Comparison of ENCODE assay signal across 33 cellular contexts in the genomic region with DNA sequence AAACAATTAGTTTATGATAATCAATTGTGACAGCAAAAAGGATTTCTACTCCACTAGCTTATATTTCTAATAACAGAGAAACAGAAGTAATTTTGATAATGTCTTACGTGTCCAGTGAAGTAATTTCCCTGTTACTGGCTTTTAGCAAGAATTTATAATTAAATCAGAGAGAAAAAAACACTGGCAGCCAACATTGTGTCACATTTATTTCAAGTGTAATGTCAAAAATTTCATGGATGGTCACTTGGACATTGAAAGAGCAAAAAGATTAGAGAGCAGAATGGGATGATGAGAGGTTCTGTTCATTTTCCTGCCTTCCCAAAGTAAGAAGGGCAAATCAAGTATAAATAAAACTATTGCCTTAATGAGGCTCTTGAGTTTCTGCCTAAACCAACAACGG.
"Had no signal": no experiment of that assay in that cellular context is flagged by ENCODE, and none has a peak within 500 bp of the region (broad histone marks: within the 10 kb centered on the region; RNA-seq: fewer than 3 reads in every experiment).

No MANE protein-coding gene starts in this region.

- H3K4me1 ChIP-seq: adrenal gland, breast epithelium had no signal

- H3K9me3 Mint-ChIP-seq: activated CD4-positive, alpha-beta memory T cell treated with anti-CD3 and anti-CD28 coated beads for 36 hours; activated CD4-positive, alpha-beta T cell treated with anti-CD3 and anti-CD28 coated beads, Interleukin-2, amount 10 ng/mL, durations not matched to agents 24 days and 14 days; activated CD8-positive, alpha-beta T cell treated with anti-CD3 and anti-CD28 coated beads for 36 hours; activated naive CD8-positive, alpha-beta T cell treated with anti-CD3 and anti-CD28 coated beads for 36 hours; activated T-cell treated with anti-CD3 and anti-CD28 coated beads, Interleukin-2, amount 50 U/mL, for 4 hours; activated T-helper 1 cell treated with anti-CD3 and anti-CD28 coated beads, Interleukin-12 subunit alpha, Interleukin-12 subunit beta, Interleukin-2, Interleukin-4 antibody, amounts not matched to agents 30 ng/mL and 10 ng/mL and 1 ng/mL, durations not matched to agents 14 hours and 24 hours and 36 hours; activated T-helper 17 cell treated with anti-CD3 and anti-CD28 coated beads, Interleukin-2, amount 50 U/mL, for 72 hours; T-helper 1 cell treated with Interleukin-12 subunit alpha and Interleukin-12 subunit beta and Interleukin-4 antibody, amounts not matched to agents 30 μg/mL and 1 μg/mL, for 36 hours; T-helper 2 cell treated with Interferon-gamma antibody and Interleukin-4, amounts not matched to agents 5 μg/mL and 100 μg/mL, for 36 hours had no signal

- H3K27ac Mint-ChIP-seq: activated B cell treated with CpG ODN at 0.5 μM for 24 hours; activated CD4-positive, alpha-beta memory T cell treated with anti-CD3 and anti-CD28 coated beads for 36 hours; activated CD4-positive, alpha-beta T cell treated with anti-CD3 and anti-CD28 coated beads, Interleukin-2, amount 10 ng/mL, durations not matched to agents 24 days and 14 days; activated CD8-positive, alpha-beta T cell treated with anti-CD3 and anti-CD28 coated beads for 36 hours; activated naive CD4-positive, alpha-beta T cell treated with anti-CD3 and anti-CD28 coated beads for 36 hours; activated naive CD4-positive, alpha-beta T cell treated with anti-CD3 and anti-CD28 coated beads, Interleukin-2, amount 50 U/mL, for 72 hours; activated naive CD8-positive, alpha-beta T cell treated with anti-CD3 and anti-CD28 coated beads for 36 hours; activated T-cell treated with anti-CD3 and anti-CD28 coated beads, Interleukin-2, amount 50 U/mL, for 72 hours; activated T-helper 1 cell treated with anti-CD3 and anti-CD28 coated beads, Interleukin-12 subunit alpha, Interleukin-12 subunit beta, Interleukin-2, Interleukin-4 antibody, amounts not matched to agents 30 ng/mL and 10 ng/mL and 1 ng/mL, durations not matched to agents 14 hours and 24 hours and 36 hours; activated T-helper 17 cell treated with anti-CD3 and anti-CD28 coated beads, Interleukin-2, amount 50 U/mL, for 72 hours; T-helper 1 cell treated with Interleukin-12 subunit alpha and Interleukin-12 subunit beta and Interleukin-4 antibody, amounts not matched to agents 30 μg/mL and 1 μg/mL, for 36 hours; T-helper 2 cell treated with Interferon-gamma antibody and Interleukin-4, amounts not matched to agents 5 μg/mL and 100 μg/mL, for 36 hours had no signal

- H3K4me3 Mint-ChIP-seq: activated B cell treated with CpG ODN at 0.5 μM for 24 hours; activated CD4-positive, alpha-beta memory T cell treated with anti-CD3 and anti-CD28 coated beads for 36 hours; activated CD4-positive, alpha-beta T cell treated with anti-CD3 and anti-CD28 coated beads, Interleukin-2, amount 10 ng/mL, durations not matched to agents 24 days and 14 days; activated CD8-positive, alpha-beta T cell treated with anti-CD3 and anti-CD28 coated beads for 36 hours; activated naive CD4-positive, alpha-beta T cell treated with anti-CD3 and anti-CD28 coated beads for 36 hours; activated naive CD8-positive, alpha-beta T cell treated with anti-CD3 and anti-CD28 coated beads for 36 hours; activated T-cell treated with anti-CD3 and anti-CD28 coated beads, Interleukin-2, amount 50 U/mL, for 4 hours; activated T-cell treated with anti-CD3 and anti-CD28 coated beads, Interleukin-2, amount 50 U/mL, for 72 hours; activated T-helper 1 cell treated with anti-CD3 and anti-CD28 coated beads, Interleukin-12 subunit alpha, Interleukin-12 subunit beta, Interleukin-2, Interleukin-4 antibody, amounts not matched to agents 30 ng/mL and 10 ng/mL and 1 ng/mL, durations not matched to agents 14 hours and 24 hours and 36 hours; activated T-helper 17 cell treated with anti-CD3 and anti-CD28 coated beads, Interleukin-2, amount 50 U/mL, for 72 hours; T-helper 1 cell treated with Interleukin-12 subunit alpha and Interleukin-12 subunit beta and Interleukin-4 antibody, amounts not matched to agents 30 μg/mL and 1 μg/mL, for 36 hours; T-helper 2 cell treated with Interferon-gamma antibody and Interleukin-4, amounts not matched to agents 5 μg/mL and 100 μg/mL, for 36 hours had no signal

- H3K27ac ChIP-seq: adrenal gland, brain microvascular endothelial cell, breast epithelium, VCaP had no signal

- H3K4me3 ChIP-seq: adrenal gland, breast epithelium had no signal

- ATAC-seq: activated CD8-positive, alpha-beta T cell treated with anti-CD3 and anti-CD28 coated beads for 36 hours; activated naive CD4-positive, alpha-beta T cell treated with anti-CD3 and anti-CD28 coated beads, Interleukin-2, amount 50 U/mL, for 72 hours; activated T-cell treated with anti-CD3 and anti-CD28 coated beads, Interleukin-2, amount 50 U/mL, for 4 hours; activated T-cell treated with anti-CD3 and anti-CD28 coated beads, Interleukin-2, amount 50 U/mL, for 72 hours; activated T-helper 17 cell treated with anti-CD3 and anti-CD28 coated beads, Interleukin-2, amount 50 U/mL, for 72 hours had no signal

- H3K4me1 Mint-ChIP-seq: activated B cell treated with CpG ODN at 0.5 μM for 24 hours; activated CD4-positive, alpha-beta T cell treated with anti-CD3 and anti-CD28 coated beads, Interleukin-2, amount 10 ng/mL, durations not matched to agents 24 days and 14 days; activated naive CD8-positive, alpha-beta T cell treated with anti-CD3 and anti-CD28 coated beads for 36 hours; activated T-helper 17 cell treated with anti-CD3 and anti-CD28 coated beads, Interleukin-2, amount 50 U/mL, for 72 hours had no signal

- H3K27me3 Mint-ChIP-seq: activated B cell treated with CpG ODN at 0.5 μM for 24 hours; activated CD4-positive, alpha-beta memory T cell treated with anti-CD3 and anti-CD28 coated beads for 36 hours; activated CD4-positive, alpha-beta T cell treated with anti-CD3 and anti-CD28 coated beads, Interleukin-2, amount 10 ng/mL, durations not matched to agents 24 days and 14 days; activated CD8-positive, alpha-beta T cell treated with anti-CD3 and anti-CD28 coated beads for 36 hours; activated naive CD8-positive, alpha-beta T cell treated with anti-CD3 and anti-CD28 coated beads for 36 hours; activated T-helper 17 cell treated with anti-CD3 and anti-CD28 coated beads, Interleukin-2, amount 50 U/mL, for 72 hours had no signal

- DNase-seq: activated B cell treated with CpG ODN at 0.5 μM for 24 hours; activated CD4-positive, alpha-beta memory T cell treated with anti-CD3 and anti-CD28 coated beads for 36 hours; activated CD4-positive, alpha-beta T cell treated with anti-CD3 and anti-CD28 coated beads for 4 hours; activated CD4-positive, alpha-beta T cell treated with anti-CD3 and anti-CD28 coated beads, Interleukin-2, amount 10 ng/mL, durations not matched to agents 24 days and 14 days; activated CD4-positive, alpha-beta T cell treated with anti-CD3 and anti-CD28 coated beads, Interleukin-2, amount 50 U/mL, for 1 hour; activated CD4-positive, alpha-beta T cell treated with anti-CD3 and anti-CD28 coated beads, Interleukin-2, amount 50 U/mL, for 4 hours; activated CD4-positive, CD25-positive, alpha-beta regulatory T cell treated with anti-CD3 and anti-CD28 coated beads, Interleukin-2, amount 50 U/mL, for 72 hours; activated CD8-positive, alpha-beta memory T cell treated with anti-CD3 and anti-CD28 coated beads, Interleukin-2, amount 50 U/mL, for 4 hours; activated CD8-positive, alpha-beta T cell treated with anti-CD3 and anti-CD28 coated beads for 36 hours; activated effector memory CD4-positive, alpha-beta T cell treated with anti-CD3 and anti-CD28 coated beads, Interleukin-2, amount 50 U/mL, for 16 hours; activated gamma-delta T cell treated with Interleukin-2 at 50 U/mL for 16 hours; activated naive CD4-positive, alpha-beta T cell; activated naive CD4-positive, alpha-beta T cell treated with anti-CD3 and anti-CD28 coated beads for 36 hours; activated naive CD4-positive, alpha-beta T cell treated with anti-CD3 and anti-CD28 coated beads, Interleukin-2, amount 50 U/mL, for 16 hours; activated naive CD8-positive, alpha-beta T cell treated with anti-CD3 and anti-CD28 coated beads for 36 hours; activated T-cell treated with anti-CD3 and anti-CD28 coated beads for 4 hours; activated T-cell treated with anti-CD3 and anti-CD28 coated beads, Interleukin-2, amount 50 U/mL, for 1 hour; activated T-cell treated with anti-CD3 and anti-CD28 coated beads, Interleukin-2, amount 50 U/mL, for 4 hours; activated T-cell treated with anti-CD3 and anti-CD28 coated beads, Interleukin-2, amount 50 U/mL, for 72 hours; adrenal gland; amniotic stem cell; aorta; brain microvascular endothelial cell; central memory CD4-positive, alpha-beta T cell; T-helper 2 cell; T-helper 9 cell had no signal

- H3K36me3 Mint-ChIP-seq: activated CD4-positive, alpha-beta memory T cell treated with anti-CD3 and anti-CD28 coated beads for 36 hours; activated naive CD4-positive, alpha-beta T cell treated with anti-CD3 and anti-CD28 coated beads, Interleukin-2, amount 50 U/mL, for 72 hours; activated naive CD8-positive, alpha-beta T cell treated with anti-CD3 and anti-CD28 coated beads for 36 hours had no signal

- H3K9me3 ChIP-seq: adrenal gland, breast epithelium had no signal

- H3K27me3 ChIP-seq: adrenal gland, brain microvascular endothelial cell, breast epithelium had no signal

- H3K36me3 ChIP-seq: adrenal gland, brain microvascular endothelial cell, breast epithelium had no signal
